ENCODE assay signal across 27 cellular contexts in genomic region chr7:55160539-55160938, GRCh38.
DNase-seq lines count a peak whose midpoint lies in the region; ATAC-seq, FAIRE-seq and TF ChIP-seq lines count a peak whose summit lies in the region.
"Had no signal": no experiment of that assay in that cellular context is flagged by ENCODE, and none has a peak within 500 bp of the region (broad histone marks: within the 10 kb centered on the region; RNA-seq: fewer than 3 reads in every experiment).

No MANE protein-coding gene starts in this region.

- H3K9me1 ChIP-seq in IMR-90 (ENCODE audit: insufficient read depth, low read length) (peaks cover 15% of the 10 kb centered on the region), endothelial cell of umbilical vein (replicated peaks; ENCODE audit: control insufficient read depth, extremely low read depth, insufficient read depth, low read length) (no peaks in the 10 kb centered on the region)

- H3K27me3 ChIP-seq in IMR-90 (ENCODE audit: control insufficient read depth, insufficient read depth, low read length) (no peaks in the 10 kb centered on the region), endothelial cell of umbilical vein (ENCODE audit: control insufficient read depth in 2 of 2, insufficient read depth in 2 of 2, low read length in 2 of 2) (no peaks in the 10 kb centered on the region)
- H3K27me3 ChIP-seq: colonic mucosa had no signal

- peak overlapping the region; percentile 87 for H3K14ac ChIP-seq in IMR-90 (replicated peaks; ENCODE audit: low read depth, low read length)

- H3K79me1 ChIP-seq in IMR-90 (ENCODE audit: low read depth in 1 of 2, low read length in 2 of 2): peaks cover 26 to 80% of the 10 kb centered on the region in 2 experiments

- peaks cover 44% of the 10 kb centered on the region for H3K4me1 Mint-ChIP-seq in chondrocyte (ENCODE audit: low read depth)
- H3K4me1 Mint-ChIP-seq: CD4-positive, alpha-beta memory T cell had no signal

- DNase-seq in AG08396 (ENCODE audit: low spot score) (peak; percentile 73), IMR-90 (peak; percentile 94), endothelial cell of umbilical vein (ENCODE audit: low read depth, low spot score) (peak; percentile 46), lung microvascular endothelial cell (ENCODE audit: low read depth in 2 of 2) (peak; percentile 57 to 87), cerebellar cortex (ENCODE audit: low spot score) (no peak), chondrocyte (ENCODE audit: low spot score) (no peak), NCI-H1694 (lab: John Stamatoyannopoulos, UW) (no peak), NOMO-1 (lab: John Stamatoyannopoulos, UW; ENCODE audit: unreplicated experiment in 2 of 2) (no peak)
- DNase-seq: activated CD4-positive, alpha-beta T cell treated with anti-CD3 and anti-CD28 coated beads, Interleukin-2, amount 50 U/mL, for 4 hours; activated naive CD4-positive, alpha-beta T cell treated with anti-CD3 and anti-CD28 coated beads for 36 hours; aorta; CD4-positive, alpha-beta memory T cell; colonic mucosa; Karpas-422; midbrain; NCI-H1105; NCI-H2107; NCI-H526; SIG-M5; stimulated activated CD4-positive, alpha-beta T cell treated with anti-CD3 and anti-CD28 coated beads, Interleukin-12 subunit alpha, Interleukin-12 subunit beta, amount 100 ng/mL, for 4 hours; substantia nigra had no signal

- peak overlapping the region; percentile 59 for H3K27ac ChIP-seq in IMR-90 (ENCODE audit: insufficient read depth, low read length)
- H3K27ac ChIP-seq in endothelial cell of umbilical vein (ENCODE audit: insufficient read depth, low read depth, low read length): peak overlapping the region; percentile 12
- H3K27ac ChIP-seq: colonic mucosa, VCaP had no signal

- no peak overlapping the region for H3K4me3 Mint-ChIP-seq in chondrocyte (ENCODE audit: unreplicated experiment)
- H3K4me3 Mint-ChIP-seq: activated naive CD4-positive, alpha-beta T cell treated with anti-CD3 and anti-CD28 coated beads for 36 hours; CD4-positive, alpha-beta memory T cell; neural crest cell; T-helper 1 cell treated with Interleukin-12 subunit alpha and Interleukin-12 subunit beta and Interleukin-4 antibody, amounts not matched to agents 30 μg/mL and 1 μg/mL, for 36 hours had no signal

- H2AK5ac ChIP-seq in IMR-90 (ENCODE audit: low read depth, low read length): peak overlapping the region; percentile 79

- peaks cover 25% of the 10 kb centered on the region for H3K4me1 ChIP-seq in IMR-90 (ENCODE audit: control insufficient read depth, insufficient read depth, low read length)
- H3K4me1 ChIP-seq in endothelial cell of umbilical vein (ENCODE audit: control insufficient read depth, extremely low read depth, insufficient read depth, low read length): peaks cover 14% of the 10 kb centered on the region
- H3K4me1 ChIP-seq: colonic mucosa had no signal

- peak overlapping the region; percentile 0; the same call in 1 of the 2 replicates for H3K18ac ChIP-seq in IMR-90 (ENCODE audit: low read depth, low read length)

- POLR2A ChIA-PET in IMR-90 (lab: Charles Lee; ENCODE audit: unreplicated experiment): no interaction called here
- POLR2A ChIA-PET in endothelial cell of umbilical vein (lab: Charles Lee): no interaction called here

- TF ChIP-seq RAD21 in IMR-90 (IDR thresholded peaks at IDR 0.05; ENCODE audit: low read length): peak; percentile 30

- H2BK20ac ChIP-seq in IMR-90 (ENCODE audit: low read depth, low read length): peak overlapping the region; percentile 68

- peak overlapping the region; percentile 67; the same call in 1 of the 2 replicates for H3K23ac ChIP-seq in IMR-90 (ENCODE audit: low read depth, low read length)

- H3K9me3 ChIP-seq in IMR-90 (ENCODE audit: control insufficient read depth, insufficient read depth, low read length) (no peaks in the 10 kb centered on the region), endothelial cell of umbilical vein (replicated peaks; ENCODE audit: control insufficient read depth, insufficient read depth, low read length) (no peaks in the 10 kb centered on the region)
- H3K9me3 ChIP-seq: colonic mucosa had no signal

- BruUV-seq in IMR-90 (replicated peaks; lab: Mats Ljungman, UMichigan) (no TSS peak), endothelial cell of umbilical vein (replicated peaks; lab: Mats Ljungman, UMichigan) (no TSS peak)

- no peaks in the 10 kb centered on the region for H3K9me3 Mint-ChIP-seq in chondrocyte (ENCODE audit: low read depth)
- H3K9me3 Mint-ChIP-seq: activated naive CD4-positive, alpha-beta T cell treated with anti-CD3 and anti-CD28 coated beads for 36 hours; CD4-positive, alpha-beta memory T cell; neural crest cell; T-helper 1 cell treated with Interleukin-12 subunit alpha and Interleukin-12 subunit beta and Interleukin-4 antibody, amounts not matched to agents 30 μg/mL and 1 μg/mL, for 36 hours had no signal

- H3K79me2 ChIP-seq in endothelial cell of umbilical vein (ENCODE audit: control insufficient read depth, insufficient read depth, low read length): no peaks in the 10 kb centered on the region

- FAIRE-seq in endothelial cell of umbilical vein (lab: Jason Lieb, UNC): peak; percentile 76
- FAIRE-seq: frontal cortex, GM18507, HTR-8/SVneo had no signal

- H4K8ac ChIP-seq in IMR-90 (ENCODE audit: low read depth in 2 of 2, low read length in 2 of 2): peak overlapping the region in 1 of 2 experiments; percentile 85; a peak in 2 of 4 replicates

- TF ChIP-seq POLR2A in IMR-90 (IDR thresholded peaks at IDR 0.05; ENCODE audit: low read depth, low read length) (no peak), endothelial cell of umbilical vein (IDR thresholded peaks at IDR 0.05; ENCODE audit: low read depth, low read length) (no peak)

- H3K36me3 Mint-ChIP-seq in chondrocyte (ENCODE audit: low read depth): peaks cover 12% of the 10 kb centered on the region
- H3K36me3 Mint-ChIP-seq: CD4-positive, alpha-beta memory T cell had no signal

- peaks cover 3% of the 10 kb centered on the region; the same call in 1 of the 2 replicates for H4K20me1 ChIP-seq in IMR-90 (ENCODE audit: insufficient read depth, low read length)
- no peaks in the 10 kb centered on the region for H4K20me1 ChIP-seq in endothelial cell of umbilical vein (replicated peaks; ENCODE audit: control insufficient read depth, extremely low read depth, insufficient read depth, low read length)

- dilution Hi-C loops in IMR-90 (cut with HindIII; ENCODE audit: low sequenced_read_pairs, unreplicated experiment): no loop called here
- dilution Hi-C loops in endothelial cell of umbilical vein (cut with MboI; ENCODE audit: extremely low pct_ligation_motif_present, low sequenced_read_pairs): no loop called here

- peak overlapping the region; percentile 47 for H4K91ac ChIP-seq in IMR-90 (ENCODE audit: insufficient read depth, low read depth, low read length)

- no peak overlapping the region for H3K27ac Mint-ChIP-seq in chondrocyte (ENCODE audit: unreplicated experiment)
- H3K27ac Mint-ChIP-seq: activated naive CD4-positive, alpha-beta T cell treated with anti-CD3 and anti-CD28 coated beads for 36 hours; CD4-positive, alpha-beta memory T cell; T-helper 1 cell treated with Interleukin-12 subunit alpha and Interleukin-12 subunit beta and Interleukin-4 antibody, amounts not matched to agents 30 μg/mL and 1 μg/mL, for 36 hours had no signal

- peak overlapping the region; percentile 84 for H3K4ac ChIP-seq in IMR-90 (ENCODE audit: low read depth, low read length)

- no peak overlapping the region for H3K4me3 ChIP-seq in IMR-90 (ENCODE audit: insufficient read depth, low read depth, low read length)
- no peak overlapping the region for H3K4me3 ChIP-seq in endothelial cell of umbilical vein (replicated peaks in 1 of 3; ENCODE audit: insufficient read depth in 1 of 3, low read depth in 1 of 3, low read length in 3 of 3)
- H3K4me3 ChIP-seq: colonic mucosa had no signal

- H2BK15ac ChIP-seq in IMR-90 (ENCODE audit: low read depth, low read length): peak overlapping the region; percentile 33; the same call in 1 of the 3 replicates

- 0 out of 2 replicates have a peak overlapping the region, but pooled peaks have one; percentile 9 for H3K56ac ChIP-seq in IMR-90 (ENCODE audit: extremely low read depth, insufficient read depth, low read length)

- peaks cover 71% of the 10 kb centered on the region for H3K36me3 ChIP-seq in IMR-90 (ENCODE audit: control insufficient read depth, insufficient read depth, low read length)
- no peaks in the 10 kb centered on the region for H3K36me3 ChIP-seq in endothelial cell of umbilical vein (ENCODE audit: control insufficient read depth in 2 of 2, extremely low read depth in 1 of 2, insufficient read depth in 2 of 2, low read length in 2 of 2)

- CTCF ChIA-PET in IMR-90 (lab: Yijun Ruan, JAX) (interaction anchor here (1.1 kb wide), 1 partner anchor 35 kb away, joined by 3 read pairs; no protein-coding TSS in a partner anchor), endothelial cell of umbilical vein (lab: Charles Lee) (interaction anchor here (1.1 kb wide), 2 partner anchors 74 to 95 kb away, joined by 5 to 6 read pairs; no protein-coding TSS in a partner anchor)

- no peak overlapping the region for H3K9ac ChIP-seq in IMR-90 (ENCODE audit: low read depth, low read length)
- H3K9ac ChIP-seq in endothelial cell of umbilical vein (replicated peaks; ENCODE audit: extremely low read depth, insufficient read depth, low read length): no peak overlapping the region

- ATAC-seq in IMR-90 (ENCODE audit: low read depth): peak; percentile 91

- intact Hi-C loops in IMR-90 (cut with micrococcal nuclease): no loop called here
- intact Hi-C loops in endothelial cell of umbilical vein (cut with micrococcal nuclease): no loop called here

- H2BK120ac ChIP-seq in IMR-90 (ENCODE audit: low read depth, low read length): peak overlapping the region; percentile 75

- H3K4me2 ChIP-seq in IMR-90 (ENCODE audit: low read depth, low read length) (no peak overlapping the region), endothelial cell of umbilical vein (ENCODE audit: insufficient read depth, low read length) (no peak overlapping the region)

- peak overlapping the region; percentile 74 for H2AK9ac ChIP-seq in IMR-90 (replicated peaks; ENCODE audit: low read depth, low read length, poor library complexity)

- no peak for TF ChIP-seq CTCF in IMR-90 (conservative IDR thresholded peaks at IDR 0.05; ENCODE audit: low read depth, low read length)
- no peak for TF ChIP-seq CTCF in endothelial cell of umbilical vein (IDR thresholded peaks at IDR 0.05; ENCODE audit: extremely low read depth in 1 of 2, insufficient read depth in 1 of 2, low read depth in 1 of 2, low read length in 2 of 2)
- no peak for TF ChIP-seq CTCF in chondrocyte (IDR thresholded peaks at IDR 0.05)

- peak overlapping the region; percentile 66 for H2AFZ ChIP-seq in IMR-90 (replicated peaks; ENCODE audit: low read length, poor library complexity)
- peak overlapping the region; percentile 6 for H2AFZ ChIP-seq in endothelial cell of umbilical vein (ENCODE audit: low read depth, low read length)

- whole genome bisulfite sequencing in IMR-90 (ENCODE audit: extremely low coverage in 2 of 2, insufficient read length in 1 of 2), 2 experiments: no CpG with 5 or more reads among the region's 4 CpGs

- H3K27me3 Mint-ChIP-seq in chondrocyte (ENCODE audit: low read depth): no peaks in the 10 kb centered on the region

- peak overlapping the region; percentile 92 for H2BK5ac ChIP-seq in IMR-90 (ENCODE audit: low read depth, low read length, poor library complexity, severe bottlenecking)

- H4K5ac ChIP-seq in IMR-90 (ENCODE audit: low read depth, low read length): peak overlapping the region; percentile 1; the same call in 1 of the 2 replicates

- in situ Hi-C loops in IMR-90 (cut with MboI; ENCODE audit: low sequenced_read_pairs): loop anchor here (25.0 kb wide), 1 partner anchor 373 kb away; no protein-coding TSS in a partner anchor

Comparison
In these comparisons a context has a peak if more than half of its experiments do, and no peak if none do; other contexts are left out.
1. DNase-seq: peak in AG08396 (single experiment), IMR-90 (single experiment), endothelial cell of umbilical vein (single experiment) and lung microvascular endothelial cell (2 of 2); none in cerebellar cortex (single experiment), chondrocyte (single experiment), NCI-H1694 (single experiment) and NOMO-1 (0 of 2).